ENCODE assay signal across 1 cellular context in the genomic region with DNA sequence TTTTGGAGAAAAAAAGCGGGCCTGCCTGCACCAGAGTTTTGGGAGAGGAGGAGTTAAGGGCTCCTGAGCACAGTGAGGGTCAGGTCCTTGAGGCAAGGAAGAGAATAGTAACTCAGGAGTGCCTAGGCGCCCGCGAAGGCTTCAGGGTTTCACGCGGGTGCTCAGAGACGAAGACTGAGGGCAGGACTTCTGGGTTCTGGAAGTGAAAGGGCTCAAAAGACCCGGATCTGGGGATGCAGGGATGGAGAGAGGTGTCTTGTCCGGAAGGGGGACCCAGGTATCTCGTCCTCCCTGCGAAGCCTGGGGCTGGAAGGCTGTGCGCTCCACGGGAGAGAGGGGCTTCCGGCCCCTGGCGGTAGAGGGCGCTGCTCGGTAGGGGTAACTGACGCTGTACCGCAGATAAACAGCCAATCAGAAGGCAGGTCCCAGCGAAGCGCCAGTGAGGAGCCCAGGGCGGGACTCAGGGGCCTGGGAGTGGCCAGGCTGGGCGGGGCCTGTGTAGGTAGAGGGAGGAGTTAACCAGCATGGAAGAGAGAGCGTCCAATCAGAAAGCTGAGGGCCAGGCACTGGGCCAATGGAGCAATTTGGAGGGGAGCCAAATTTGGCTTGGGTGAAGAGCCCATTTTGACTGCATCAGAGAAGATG.
TF ChIP-seq lines count a peak whose summit lies in the region.

No MANE protein-coding gene starts in this region.

TF ChIP-seq in WTC11, 78 proteins besides CTCF, POLR2A, EP300 and RAD21 (continued from another document):
- TF ChIP-seq, protein P1, sequence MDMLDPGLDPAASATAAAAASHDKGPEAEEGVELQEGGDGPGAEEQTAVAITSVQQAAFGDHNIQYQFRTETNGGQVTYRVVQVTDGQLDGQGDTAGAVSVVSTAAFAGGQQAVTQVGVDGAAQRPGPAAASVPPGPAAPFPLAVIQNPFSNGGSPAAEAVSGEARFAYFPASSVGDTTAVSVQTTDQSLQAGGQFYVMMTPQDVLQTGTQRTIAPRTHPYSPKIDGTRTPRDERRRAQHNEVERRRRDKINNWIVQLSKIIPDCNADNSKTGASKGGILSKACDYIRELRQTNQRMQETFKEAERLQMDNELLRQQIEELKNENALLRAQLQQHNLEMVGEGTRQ (CRISPR knock-in tag; IDR thresholded peaks at IDR 0.05) = no peak
- TF ChIP-seq, protein P2, sequence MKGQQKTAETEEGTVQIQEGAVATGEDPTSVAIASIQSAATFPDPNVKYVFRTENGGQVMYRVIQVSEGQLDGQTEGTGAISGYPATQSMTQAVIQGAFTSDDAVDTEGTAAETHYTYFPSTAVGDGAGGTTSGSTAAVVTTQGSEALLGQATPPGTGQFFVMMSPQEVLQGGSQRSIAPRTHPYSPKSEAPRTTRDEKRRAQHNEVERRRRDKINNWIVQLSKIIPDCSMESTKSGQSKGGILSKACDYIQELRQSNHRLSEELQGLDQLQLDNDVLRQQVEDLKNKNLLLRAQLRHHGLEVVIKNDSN (CRISPR knock-in tag; IDR thresholded peaks at IDR 0.05) = no peak
- TF ChIP-seq, protein P3, sequence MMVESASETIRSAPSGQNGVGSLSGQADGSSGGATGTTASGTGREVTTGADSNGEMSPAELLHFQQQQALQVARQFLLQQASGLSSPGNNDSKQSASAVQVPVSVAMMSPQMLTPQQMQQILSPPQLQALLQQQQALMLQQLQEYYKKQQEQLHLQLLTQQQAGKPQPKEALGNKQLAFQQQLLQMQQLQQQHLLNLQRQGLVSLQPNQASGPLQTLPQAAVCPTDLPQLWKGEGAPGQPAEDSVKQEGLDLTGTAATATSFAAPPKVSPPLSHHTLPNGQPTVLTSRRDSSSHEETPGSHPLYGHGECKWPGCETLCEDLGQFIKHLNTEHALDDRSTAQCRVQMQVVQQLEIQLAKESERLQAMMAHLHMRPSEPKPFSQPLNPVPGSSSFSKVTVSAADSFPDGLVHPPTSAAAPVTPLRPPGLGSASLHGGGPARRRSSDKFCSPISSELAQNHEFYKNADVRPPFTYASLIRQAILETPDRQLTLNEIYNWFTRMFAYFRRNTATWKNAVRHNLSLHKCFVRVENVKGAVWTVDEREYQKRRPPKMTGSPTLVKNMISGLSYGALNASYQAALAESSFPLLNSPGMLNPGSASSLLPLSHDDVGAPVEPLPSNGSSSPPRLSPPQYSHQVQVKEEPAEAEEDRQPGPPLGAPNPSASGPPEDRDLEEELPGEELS (CRISPR knock-in tag; IDR thresholded peaks at IDR 0.05) = no peak
- TF ChIP-seq, protein P4, sequence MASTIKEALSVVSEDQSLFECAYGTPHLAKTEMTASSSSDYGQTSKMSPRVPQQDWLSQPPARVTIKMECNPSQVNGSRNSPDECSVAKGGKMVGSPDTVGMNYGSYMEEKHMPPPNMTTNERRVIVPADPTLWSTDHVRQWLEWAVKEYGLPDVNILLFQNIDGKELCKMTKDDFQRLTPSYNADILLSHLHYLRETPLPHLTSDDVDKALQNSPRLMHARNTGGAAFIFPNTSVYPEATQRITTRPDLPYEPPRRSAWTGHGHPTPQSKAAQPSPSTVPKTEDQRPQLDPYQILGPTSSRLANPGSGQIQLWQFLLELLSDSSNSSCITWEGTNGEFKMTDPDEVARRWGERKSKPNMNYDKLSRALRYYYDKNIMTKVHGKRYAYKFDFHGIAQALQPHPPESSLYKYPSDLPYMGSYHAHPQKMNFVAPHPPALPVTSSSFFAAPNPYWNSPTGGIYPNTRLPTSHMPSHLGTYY (CRISPR knock-in tag; IDR thresholded peaks at IDR 0.05) = peak; percentile 88
